Comparison of ENCODE assay signal across 33 cellular contexts in genomic region chr7:98338441-98338840, GRCh38.
"Had no signal": no experiment of that assay in that cellular context is flagged by ENCODE, and none has a peak within 500 bp of the region (broad histone marks: within the 10 kb centered on the region; RNA-seq: fewer than 3 reads in every experiment).

No MANE protein-coding gene starts in this region.

- H3K4me1 ChIP-seq: adrenal gland, ascending aorta, breast epithelium had no signal

- H3K27me3 ChIP-seq: adrenal gland, ascending aorta, body of pancreas, brain microvascular endothelial cell, breast epithelium, cardiac muscle cell had no signal

- FAIRE-seq: astrocyte, bronchial epithelial cell had no signal

- H3K27ac ChIP-seq: adrenal gland, ascending aorta, body of pancreas, brain microvascular endothelial cell, breast epithelium, cardiac muscle cell had no signal

- H3K36me3 ChIP-seq: adrenal gland, ascending aorta, brain microvascular endothelial cell, breast epithelium, cardiac muscle cell had no signal

- H3K4me3 ChIP-seq: adrenal gland, ascending aorta, body of pancreas, breast epithelium, cardiac muscle cell had no signal

- H3K9me3 ChIP-seq: adrenal gland, ascending aorta, body of pancreas, breast epithelium had no signal

- ATAC-seq: activated naive CD4-positive, alpha-beta T cell treated with anti-CD3 and anti-CD28 coated beads, Interleukin-2, amount 50 U/mL, for 72 hours; activated naive CD8-positive, alpha-beta T cell treated with anti-CD3 and anti-CD28 coated beads, Interleukin-2, amount 50 U/mL, for 24 hours; activated T-cell treated with anti-CD3 and anti-CD28 coated beads, Interleukin-2, amount 50 U/mL, for 4 hours; activated T-cell treated with anti-CD3 and anti-CD28 coated beads, Interleukin-2, amount 50 U/mL, for 72 hours; activated T-helper 17 cell treated with anti-CD3 and anti-CD28 coated beads, Interleukin-2, amount 50 U/mL, for 72 hours; body of pancreas had no signal

- DNase-seq: activated effector memory CD4-positive, alpha-beta T cell treated with anti-CD3 and anti-CD28 coated beads, Interleukin-2, amount 50 U/mL, for 16 hours; activated effector memory CD4-positive, alpha-beta T cell treated with Interleukin-2 at 50 U/mL for 16 hours; activated gamma-delta T cell; activated gamma-delta T cell treated with Interleukin-2 at 50 U/mL for 16 hours; activated naive CD4-positive, alpha-beta T cell; activated naive CD4-positive, alpha-beta T cell treated with anti-CD3 and anti-CD28 coated beads for 36 hours; activated naive CD4-positive, alpha-beta T cell treated with anti-CD3 and anti-CD28 coated beads, Interleukin-2, amount 10 ng/mL, durations not matched to agents 7 days and 5 days; activated naive CD4-positive, alpha-beta T cell treated with anti-CD3 and anti-CD28 coated beads, Interleukin-2, amount 50 U/mL, for 16 hours; activated naive CD4-positive, alpha-beta T cell treated with Interleukin-2 at 50 U/mL for 16 hours; activated naive CD8-positive, alpha-beta T cell treated with anti-CD3 and anti-CD28 coated beads for 36 hours; activated naive CD8-positive, alpha-beta T cell treated with anti-CD3 and anti-CD28 coated beads, Interleukin-2, amount 10 ng/mL, durations not matched to agents 7 days and 5 days; activated naive CD8-positive, alpha-beta T cell treated with anti-CD3 and anti-CD28 coated beads, Interleukin-2, amount 50 U/mL, for 24 hours; activated T-cell treated with anti-CD3 and anti-CD28 coated beads, Interleukin-2, amount 50 U/mL, for 24 hours; activated T-cell treated with anti-CD3 and anti-CD28 coated beads, Interleukin-2, amount 50 U/mL, for 4 hours; activated T-cell treated with anti-CD3 and anti-CD28 coated beads, Interleukin-2, amount 50 U/mL, for 48 hours; activated T-cell treated with anti-CD3 and anti-CD28 coated beads, Interleukin-2, amount 50 U/mL, for 72 hours; adrenal gland; amniotic stem cell; amygdala; anterior cingulate cortex; aorta; body of pancreas; brain microvascular endothelial cell; caudate nucleus; central memory CD4-positive, alpha-beta T cell; cerebellar nuclear complex had no signal
